27 cellular contexts compared by ENCODE assay signal in the genomic region with DNA sequence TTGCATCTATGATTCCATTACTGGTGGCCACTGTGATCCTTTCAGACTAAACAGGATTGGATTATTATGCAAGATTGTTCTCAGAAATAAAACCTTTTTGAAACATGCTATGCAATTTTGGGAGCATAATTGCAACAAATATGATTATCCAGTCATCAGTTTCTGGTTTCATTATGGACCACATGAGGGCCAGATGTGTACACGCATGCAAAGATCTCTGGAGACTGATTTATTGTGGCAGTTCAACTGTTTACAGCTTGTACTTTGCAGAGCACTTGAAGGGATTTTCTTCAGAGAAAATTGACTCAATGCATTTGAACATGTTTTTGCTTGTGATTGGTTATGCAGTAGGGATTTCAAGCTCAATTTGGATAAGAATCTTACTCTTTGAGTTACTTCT. TPM values are rescaled to one million over a fixed set of nuclear protein-coding genes. Genes with fewer than 3 reads are reported as not detected.
"Had no signal": no experiment of that assay in that cellular context is flagged by ENCODE, and none has a peak within 500 bp of the region (broad histone marks: within the 10 kb centered on the region; RNA-seq: fewer than 3 reads in every experiment).

No MANE protein-coding gene starts in this region.

- ATAC-seq: activated CD8-positive, alpha-beta T cell treated with anti-CD3 and anti-CD28 coated beads, Interleukin-2, amount 10 ng/mL, durations not matched to agents 7 days and 5 days; activated naive CD4-positive, alpha-beta T cell treated with anti-CD3 and anti-CD28 coated beads, Interleukin-2, amount 50 U/mL, for 72 hours; activated naive CD8-positive, alpha-beta T cell treated with anti-CD3 and anti-CD28 coated beads, Interleukin-2, amount 50 U/mL, for 24 hours; T-helper 17 cell; WTC11 had no signal

- H3K27ac Mint-ChIP-seq: activated CD8-positive, alpha-beta T cell treated with anti-CD3 and anti-CD28 coated beads, Interleukin-2, amount 10 ng/mL, durations not matched to agents 7 days and 5 days; activated naive CD4-positive, alpha-beta T cell treated with anti-CD3 and anti-CD28 coated beads, Interleukin-2, amount 50 U/mL, for 72 hours; activated naive CD8-positive, alpha-beta T cell treated with anti-CD3 and anti-CD28 coated beads, Interleukin-2, amount 50 U/mL, for 24 hours; brain; T-helper 17 cell; WTC11 had no signal

- DNase-seq: activated CD4-positive, alpha-beta T cell treated with anti-CD3 and anti-CD28 coated beads for 48 hours; activated CD4-positive, alpha-beta T cell treated with anti-CD3 and anti-CD28 coated beads, Interleukin-2, amount 50 U/mL, for 4 hours; activated CD4-positive, CD25-positive, alpha-beta regulatory T cell treated with anti-CD3 and anti-CD28 coated beads, Interleukin-2, amount 50 U/mL, for 72 hours; activated CD8-positive, alpha-beta memory T cell treated with anti-CD3 and anti-CD28 coated beads, Interleukin-2, amount 50 U/mL, for 48 hours; activated CD8-positive, alpha-beta T cell treated with anti-CD3 and anti-CD28 coated beads, Interleukin-2, amount 10 ng/mL, durations not matched to agents 7 days and 5 days; activated effector memory CD4-positive, alpha-beta T cell treated with anti-CD3 and anti-CD28 coated beads, Interleukin-2, amount 50 U/mL, for 16 hours; activated naive CD4-positive, alpha-beta T cell treated with Interleukin-2 at 50 U/mL for 16 hours; activated naive CD8-positive, alpha-beta T cell treated with anti-CD3 and anti-CD28 coated beads, Interleukin-2, amount 50 U/mL, for 24 hours; activated T-cell treated with anti-CD3 and anti-CD28 coated beads, Interleukin-2, amount 50 U/mL, for 1 hour; amygdala; KBM-7; NCI-H1092; NCI-H1417 treated with DMSO at 0.1 percent for 48 hours; NCI-H1694 treated with DMSO at 0.1 percent for 48 hours; NCI-H2081; NCI-H510A treated with DMSO at 0.1 percent for 48 hours; NCI-H774; SIG-M5; T-helper 17 cell; T-helper 9 cell had no signal

- H3K27me3 Mint-ChIP-seq: activated naive CD8-positive, alpha-beta T cell treated with anti-CD3 and anti-CD28 coated beads, Interleukin-2, amount 50 U/mL, for 24 hours; central memory CD8-positive, alpha-beta T cell; T-helper 17 cell had no signal

- H3K9me3 Mint-ChIP-seq: activated naive CD4-positive, alpha-beta T cell treated with anti-CD3 and anti-CD28 coated beads, Interleukin-2, amount 50 U/mL, for 72 hours; activated naive CD8-positive, alpha-beta T cell treated with anti-CD3 and anti-CD28 coated beads, Interleukin-2, amount 50 U/mL, for 24 hours; WTC11 had no signal

- H3K36me3 Mint-ChIP-seq: activated naive CD4-positive, alpha-beta T cell treated with anti-CD3 and anti-CD28 coated beads, Interleukin-2, amount 50 U/mL, for 72 hours; brain; WTC11 had no signal

- H3K4me1 Mint-ChIP-seq: activated naive CD8-positive, alpha-beta T cell treated with anti-CD3 and anti-CD28 coated beads, Interleukin-2, amount 50 U/mL, for 24 hours; central memory CD8-positive, alpha-beta T cell; T-helper 17 cell; WTC11 had no signal

- H3K4me3 Mint-ChIP-seq: activated CD8-positive, alpha-beta T cell treated with anti-CD3 and anti-CD28 coated beads, Interleukin-2, amount 10 ng/mL, durations not matched to agents 7 days and 5 days; activated naive CD8-positive, alpha-beta T cell treated with anti-CD3 and anti-CD28 coated beads, Interleukin-2, amount 50 U/mL, for 24 hours; brain; central memory CD8-positive, alpha-beta T cell; T-helper 17 cell; WTC11 had no signal

RNA-seq across cellular contexts. Expression of a gene that starts 31.0 kb away (rescaled TPM):
- total RNA-seq: activated CD8-positive, alpha-beta T cell treated with anti-CD3 and anti-CD28 coated beads, Interleukin-2, amount 10 ng/mL, durations not matched to agents 7 days and 5 days; activated naive CD4-positive, alpha-beta T cell treated with anti-CD3 and anti-CD28 coated beads, Interleukin-2, amount 50 U/mL, for 72 hours; astrocyte; LHCN-M2; OCI-LY7; T-helper 17 cell; WTC11 had no signal
